Comparison of ENCODE assay signal across 9 cellular contexts in the genomic region with DNA sequence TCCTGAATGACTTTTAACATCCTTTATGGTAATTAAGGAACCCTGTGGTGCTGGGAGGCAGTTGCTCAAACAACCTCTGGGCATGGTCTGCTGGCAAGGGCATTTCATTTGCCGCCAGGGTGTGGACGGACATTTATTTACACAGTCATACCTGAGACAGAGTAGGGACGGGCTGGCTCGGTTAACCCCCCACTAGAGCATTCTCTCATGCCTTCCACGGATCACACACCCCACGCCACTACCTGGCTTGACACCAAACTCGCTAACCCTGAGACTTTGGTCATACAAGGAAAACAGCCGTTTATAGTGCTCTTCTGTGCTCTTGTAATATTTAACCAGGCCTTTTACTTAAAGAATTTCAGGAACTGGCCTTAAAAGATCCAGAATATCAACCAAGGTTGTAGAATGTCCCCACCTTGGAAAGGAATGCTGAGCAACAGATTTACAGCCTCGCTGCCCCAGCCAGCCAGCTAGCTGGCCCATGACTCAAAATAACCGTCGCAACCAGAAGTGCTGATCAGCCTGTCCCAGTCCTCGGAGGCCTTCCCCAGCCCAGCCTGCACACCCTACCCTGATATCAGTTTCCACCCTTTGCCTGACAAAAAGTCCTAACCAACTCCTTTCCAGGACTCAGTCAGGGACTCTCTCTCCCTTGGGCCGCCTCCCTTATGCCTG. TPM values are rescaled to one million over a fixed set of nuclear protein-coding genes. Genes with fewer than 3 reads are reported as not detected.
DNase-seq lines count a peak whose midpoint lies in the region; ATAC-seq and TF ChIP-seq lines count a peak whose summit lies in the region.
"Had no signal": no experiment of that assay in that cellular context is flagged by ENCODE, and none has a peak within 500 bp of the region (broad histone marks: within the 10 kb centered on the region; RNA-seq: fewer than 3 reads in every experiment).

No MANE protein-coding gene starts in this region.

- WGBS in mammary epithelial cell (ENCODE audit: low coverage, missing lambda C conversion rate) = 40% methylated on average over 13 of the region's 13 CpGs

- dilution Hi-C loops in mammary epithelial cell (cut with HindIII; ENCODE audit: low sequenced_read_pairs) = loop anchor here (5.0 kb wide), 1 partner anchor 60 kb away; no protein-coding TSS in a partner anchor

- H3K4me1 Mint-ChIP-seq in nephron = peaks cover 19% of the 10 kb centered on the region

- TF ChIP-seq CTCF in C4-2B (conservative IDR thresholded peaks at IDR 0.05) (no peak), mammary epithelial cell (conservative IDR thresholded peaks at IDR 0.05 in 1 of 2, IDR thresholded peaks at IDR 0.05 in 1 of 2; ENCODE audit: extremely low read depth in 1 of 2, insufficient read depth in 1 of 2, low read depth in 1 of 2, low read length in 2 of 2) (no peak), nephron (IDR thresholded peaks at IDR 0.05; ENCODE audit: unreplicated experiment in 3 of 3) (no peak)

- no peak overlapping the region for H3K4me3 ChIP-seq in mammary epithelial cell (replicated peaks in 1 of 3; ENCODE audit: insufficient read depth in 1 of 3, low read depth in 2 of 3, low read length in 3 of 3)

- peak overlapping the region in 1 of 3 experiments; percentile 40 for H3K4me3 Mint-ChIP-seq in nephron

- H3K36me3 ChIP-seq in mammary epithelial cell (ENCODE audit: insufficient read depth, low read length) = no peaks in the 10 kb centered on the region

- in situ Hi-C loops in mammary epithelial cell (cut with MboI; ENCODE audit: low sequenced_read_pairs in 2 of 2) = loop anchor here in 1 of 2 donors (25.0 kb wide), 1 partner anchor 825 kb away; the partner anchor contains the start of genes NDUFV3 and WDR4

- peak overlapping the region; percentile 87 for H2AFZ ChIP-seq in mammary epithelial cell (ENCODE audit: low read depth, low read length)

- H3K9me3 ChIP-seq in mammary epithelial cell (replicated peaks; ENCODE audit: insufficient read depth, low read length) = no peaks in the 10 kb centered on the region

- H3K9me3 Mint-ChIP-seq in nephron = no peaks in the 10 kb centered on the region

- H4K20me1 ChIP-seq in mammary epithelial cell (ENCODE audit: insufficient read depth, low read length) = no peaks in the 10 kb centered on the region

- no peaks in the 10 kb centered on the region for H3K36me3 Mint-ChIP-seq in nephron (ENCODE audit: low read depth)

- peaks cover 11% of the 10 kb centered on the region for H3K27me3 Mint-ChIP-seq in nephron (ENCODE audit: low read depth)

- H3K79me2 ChIP-seq in mammary epithelial cell (ENCODE audit: insufficient read depth, low read length) = no peaks in the 10 kb centered on the region

- peaks cover 16% of the 10 kb centered on the region for H3K4me1 ChIP-seq in mammary epithelial cell (ENCODE audit: insufficient read depth, low read length)

- H3K9ac ChIP-seq in mammary epithelial cell (ENCODE audit: insufficient read depth, low read length) = peak overlapping the region; percentile 28

- ATAC-seq in HG03457 (IDR thresholded peaks at IDR 0.05; ENCODE audit: unreplicated experiment) = no peak
- ATAC-seq in GM18909 (IDR thresholded peaks at IDR 0.05; ENCODE audit: poor library complexity, unreplicated experiment) = no peak
- ATAC-seq in GM21360 (IDR thresholded peaks at IDR 0.05; ENCODE audit: unreplicated experiment) = no peak

- H3K27ac Mint-ChIP-seq in nephron = peak overlapping the region; percentile 95 to 98 (median 96)

- BruUV-seq in mammary epithelial cell (replicated peaks; lab: Mats Ljungman, UMichigan) = no TSS peak

- DNase-seq in LoVo (ENCODE audit: low spot score) (peak; percentile 95), mammary epithelial cell (peak; percentile 66), erythroblast (lab: John Stamatoyannopoulos, UW) (no peak)
- DNase-seq: nucleus accumbens had no signal

- no peak for TF ChIP-seq POLR2A in erythroblast (IDR thresholded peaks at IDR 0.05; ENCODE audit: low read length)

- H3K27ac ChIP-seq in C4-2B (peak overlapping the region; percentile 59), mammary epithelial cell (ENCODE audit: insufficient read depth, low read depth, low read length) (peak overlapping the region; percentile 86)

- H3K27me3 ChIP-seq in mammary epithelial cell (ENCODE audit: insufficient read depth, low read length) = no peaks in the 10 kb centered on the region

- intact Hi-C loops in mammary epithelial cell (cut with micrococcal nuclease) = no loop called here

- CTCF ChIA-PET in mammary epithelial cell (lab: Charles Lee; ENCODE audit: low non-redundant PET) = no interaction called here

- H3K4me2 ChIP-seq in mammary epithelial cell (ENCODE audit: insufficient read depth, low read depth, low read length) = peak overlapping the region; percentile 74

RNA-seq across cellular contexts. Expression of gene PDXK, which starts 6.5 kb away (rescaled TPM):
- total RNA-seq in mammary epithelial cell = 100 to 1,000 TPM in 1 of 2 donors, 10 to 100 TPM in 1; 51.5 to 152 TPM
- polyA plus RNA-seq in mammary epithelial cell = 217 TPM
- 129 TPM for polyA minus RNA-seq in mammary epithelial cell

RNA-seq across cellular contexts. Expression of gene RRP1B, which starts 53.0 kb away (rescaled TPM):
- total RNA-seq in mammary epithelial cell = 10 to 100 TPM; 26.7 to 36.6 TPM
- polyA plus RNA-seq in mammary epithelial cell = 21.4 TPM
- 41.7 TPM for polyA minus RNA-seq in mammary epithelial cell

RNA-seq across cellular contexts. Expression of gene HSF2BP, which starts 53.1 kb away (rescaled TPM):
- total RNA-seq in mammary epithelial cell = 1 to 10 TPM; 4.0 to 4.2 TPM
- 3.0 TPM for polyA plus RNA-seq in mammary epithelial cell
- 1.4 TPM for polyA minus RNA-seq in mammary epithelial cell

Comparison
In these comparisons a context has a peak if more than half of its experiments do, and no peak if none do; other contexts are left out.
1. DNase-seq: peak in LoVo (single experiment) and mammary epithelial cell (single experiment); none in erythroblast (0 of 2).